Comparison of ENCODE assay signal across 10 cellular contexts in the genomic region with DNA sequence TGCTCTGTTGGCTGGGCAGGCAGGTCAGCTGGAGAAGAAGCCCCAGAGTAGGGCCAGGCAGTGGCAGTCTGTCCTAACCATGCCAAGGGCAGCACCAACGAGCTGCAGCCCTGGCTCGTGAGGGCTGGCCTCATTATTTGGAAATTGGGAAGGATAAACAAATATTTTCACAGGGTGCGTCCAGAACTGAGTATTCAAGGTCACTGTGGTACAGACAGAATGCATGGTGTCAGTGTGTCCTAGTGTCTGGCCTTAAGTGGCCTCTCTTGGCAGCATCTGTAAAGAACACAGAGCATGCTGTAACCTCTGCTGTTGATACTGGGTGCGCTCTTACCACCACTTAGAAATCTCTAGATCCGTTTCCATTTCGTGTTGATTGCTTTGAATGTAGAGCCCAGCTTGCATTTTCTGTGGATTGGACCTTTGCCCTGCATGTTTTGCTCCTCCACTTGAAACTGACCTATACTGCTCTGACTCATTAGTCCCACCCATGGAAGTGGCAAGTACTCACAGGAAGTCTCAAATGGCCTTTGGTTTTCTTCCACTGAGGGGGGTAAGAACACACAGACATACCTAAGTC.
DNase-seq lines count a peak whose midpoint lies in the region; ATAC-seq and TF ChIP-seq lines count a peak whose summit lies in the region.
"Had no signal": no experiment of that assay in that cellular context is flagged by ENCODE, and none has a peak within 500 bp of the region (broad histone marks: within the 10 kb centered on the region; RNA-seq: fewer than 3 reads in every experiment).

No MANE protein-coding gene starts in this region.

- in situ Hi-C loops in Panc1 (cut with HindIII; ENCODE audit: low pct_unique_long_range_greater_than_20kb, low sequenced_read_pairs), result no loop called here

- POLR2A ChIA-PET in Panc1 (lab: Charles Lee), result no interaction called here

- no peaks in the 10 kb centered on the region for H3K9me3 ChIP-seq in Panc1 (ENCODE audit: control insufficient read depth, insufficient read depth, low read depth, low read length)
- no peaks in the 10 kb centered on the region for H3K9me3 ChIP-seq in Karpas-422 (ENCODE audit: low read length)

- H3K27ac ChIP-seq in Panc1 (ENCODE audit: low read length) (no peak overlapping the region), Karpas-422 (ENCODE audit: low read length) (no peak overlapping the region)

- peak; percentile 69 for ATAC-seq in Panc1
- no peak for ATAC-seq in HG03175 (IDR thresholded peaks at IDR 0.05; ENCODE audit: unreplicated experiment)
- ATAC-seq: activated T-cell treated with anti-CD3 and anti-CD28 coated beads, Interleukin-2, amount 50 U/mL, for 72 hours had no signal

- no TSS peak for BruUV-seq in Panc1 (replicated peaks; lab: Mats Ljungman, UMichigan)

- no peak overlapping the region for H3K9ac ChIP-seq in Karpas-422 (ENCODE audit: low read length)

- TF ChIP-seq CTCF in Panc1 (IDR thresholded peaks at IDR 0.05), result no peak

- no peaks in the 10 kb centered on the region for H3K79me2 ChIP-seq in Karpas-422 (ENCODE audit: low read length)

- H4K20me1 ChIP-seq in Karpas-422 (ENCODE audit: insufficient read depth, low read depth, low read length), result no peaks in the 10 kb centered on the region

- H3K4me1 ChIP-seq in Panc1 (ENCODE audit: control insufficient read depth, insufficient read depth, low read length) (peaks cover 7% of the 10 kb centered on the region; the same call in 1 of the 2 replicates), Karpas-422 (ENCODE audit: low read length) (no peaks in the 10 kb centered on the region)

- intact Hi-C loops in Panc1 (cut with micrococcal nuclease; ENCODE audit: unreplicated experiment), result no loop called here

- no peaks in the 10 kb centered on the region for H3K36me3 ChIP-seq in Panc1 (ENCODE audit: control insufficient read depth, insufficient read depth, low read length)
- no peaks in the 10 kb centered on the region for H3K36me3 ChIP-seq in Karpas-422 (ENCODE audit: insufficient read depth, low read length)

- DNase-seq in EL, result peak; percentile 80
- DNase-seq in Panc1 (ENCODE audit: low read depth, low spot score), result peak; percentile 27
- peak; percentile 16 for DNase-seq in globus pallidus (ENCODE audit: low spot score)
- DNase-seq in pons (ENCODE audit: low spot score), result peak; percentile 24
- DNase-seq in occipital lobe (lab: John Stamatoyannopoulos, UW), result no peak
- DNase-seq in NCI-H146 treated with DMSO at 0.1 percent for 48 hours (lab: John Stamatoyannopoulos, UW; ENCODE audit: unreplicated experiment), result no peak
- no peak for DNase-seq in Karpas-422
- DNase-seq: activated T-cell treated with anti-CD3 and anti-CD28 coated beads, Interleukin-2, amount 50 U/mL, for 72 hours; NCI-H146 had no signal

- H3K9me2 ChIP-seq in Karpas-422 (replicated peaks; ENCODE audit: insufficient read depth, low read length), result no peaks in the 10 kb centered on the region

- H3K27me3 ChIP-seq in Panc1 (ENCODE audit: control insufficient read depth, insufficient read depth, low read length), result no peaks in the 10 kb centered on the region
- no peaks in the 10 kb centered on the region for H3K27me3 ChIP-seq in Karpas-422 (ENCODE audit: low read length)

- CTCF ChIA-PET in Panc1 (lab: Charles Lee), result no interaction called here

- no peak overlapping the region for H3K4me2 ChIP-seq in Karpas-422 (ENCODE audit: low read depth, low read length, poor library complexity, severe bottlenecking)

- no peak overlapping the region for H3K4me3 ChIP-seq in Panc1 (ENCODE audit: low read depth in 2 of 2, low read length in 2 of 2)
- H3K4me3 ChIP-seq in Karpas-422 (ENCODE audit: low read length), result no peak overlapping the region

- H2AFZ ChIP-seq in Karpas-422 (ENCODE audit: low read length), result no peak overlapping the region

Comparison
In these comparisons a context has a peak if more than half of its experiments do, and no peak if none do; other contexts are left out.
1. DNase-seq: peak in EL (single experiment), Panc1 (single experiment), globus pallidus (single experiment) and pons (single experiment); none in occipital lobe (single experiment), NCI-H146 treated with DMSO at 0.1 percent for 48 hours (single experiment) and Karpas-422 (single experiment).